ENCODE assay signal across 15 cellular contexts in genomic region chr18:36636237-36636792, GRCh38.
DNase-seq lines count a peak whose midpoint lies in the region; ATAC-seq and TF ChIP-seq lines count a peak whose summit lies in the region.
"Had no signal": no experiment of that assay in that cellular context is flagged by ENCODE, and none has a peak within 500 bp of the region (broad histone marks: within the 10 kb centered on the region; RNA-seq: fewer than 3 reads in every experiment).

No MANE protein-coding gene starts in this region.

- DNase-seq in NAMALWA (ENCODE audit: low spot score), result peak; percentile 12
- no peak for DNase-seq in pons (ENCODE audit: low spot score)
- no peak for DNase-seq in NCI-H2171 treated with DMSO at 0.1 percent for 48 hours (lab: John Stamatoyannopoulos, UW)
- no peak for DNase-seq in WTC11 (ENCODE audit: low spot score)
- DNase-seq: DMS 273 treated with DMSO at 0.1 percent for 48 hours; effector memory CD8-positive, alpha-beta T cell; kidney; NCI-H1417; NCI-H526; transverse colon had no signal

- no peak overlapping the region for H3K4me3 Mint-ChIP-seq in WTC11
- H3K4me3 Mint-ChIP-seq: effector memory CD8-positive, alpha-beta T cell had no signal

- peaks cover 0 to 8% (median 0%) of the 10 kb centered on the region in 11 experiments; a peak in 1 of 22 replicates for H3K9me3 ChIP-seq in BLaER1 treated with 17β-estradiol and CSF1 and Interleukin-3, amounts not matched to agents 10 nM and 100 nM (replicated peaks in 1 of 11)
- H3K9me3 ChIP-seq: gastroesophageal sphincter, transverse colon had no signal

- H3K9me3 Mint-ChIP-seq in WTC11, result no peaks in the 10 kb centered on the region; the same call in 1 of the 2 replicates
- H3K9me3 Mint-ChIP-seq: effector memory CD8-positive, alpha-beta T cell had no signal

- no peaks in the 10 kb centered on the region for H3K36me3 ChIP-seq in BLaER1 treated with 17β-estradiol and CSF1 and Interleukin-3, amounts not matched to agents 10 nM and 100 nM
- H3K36me3 ChIP-seq: gastroesophageal sphincter, transverse colon had no signal

- H3K4me1 ChIP-seq in BLaER1 treated with 17β-estradiol and CSF1 and Interleukin-3, amounts not matched to agents 10 nM and 100 nM, result peaks cover 6 to 68% (median 40%) of the 10 kb centered on the region in 10 experiments

- no peaks in the 10 kb centered on the region for H3K36me3 Mint-ChIP-seq in WTC11

- TF ChIP-seq CTCF in WTC11 (IDR thresholded peaks at IDR 0.05), result no peak

- H3K4me2 ChIP-seq in BLaER1 treated with 17β-estradiol and CSF1 and Interleukin-3, amounts not matched to agents 10 nM and 100 nM, result peak overlapping the region in 9 of 11 experiments; percentile 3 to 80 (median 56); a peak in 18 of 22 replicates

- POLR2A ChIA-PET in WTC11 (lab: Charles Lee), result no interaction called here

- no peak overlapping the region for H3K27ac ChIP-seq in BLaER1 treated with 17β-estradiol and CSF1 and Interleukin-3, amounts not matched to agents 10 nM and 100 nM
- H3K27ac ChIP-seq: gastroesophageal sphincter, transverse colon had no signal

- H3K9ac ChIP-seq in BLaER1 treated with 17β-estradiol and CSF1 and Interleukin-3, amounts not matched to agents 10 nM and 100 nM, result no peak overlapping the region

- H3K27ac Mint-ChIP-seq in WTC11, result no peak overlapping the region
- H3K27ac Mint-ChIP-seq: effector memory CD8-positive, alpha-beta T cell had no signal

- H3K4me1 Mint-ChIP-seq in WTC11, result peaks cover 22% of the 10 kb centered on the region

- H3K27me3 ChIP-seq in BLaER1 treated with 17β-estradiol and CSF1 and Interleukin-3, amounts not matched to agents 10 nM and 100 nM, result no peaks in the 10 kb centered on the region
- H3K27me3 ChIP-seq: gastroesophageal sphincter, transverse colon had no signal

- H3K27me3 Mint-ChIP-seq in WTC11 (ENCODE audit: low read depth), result no peaks in the 10 kb centered on the region

- ATAC-seq in GM19395 (IDR thresholded peaks at IDR 0.05; ENCODE audit: unreplicated experiment) (peak; percentile 24), HG02973 (IDR thresholded peaks at IDR 0.05; ENCODE audit: unreplicated experiment) (peak; percentile 25), HG02970 (IDR thresholded peaks at IDR 0.05; ENCODE audit: low FRiP score, unreplicated experiment) (no peak), WTC11 (no peak)
- ATAC-seq: effector memory CD8-positive, alpha-beta T cell; gastroesophageal sphincter had no signal

- CTCF ChIA-PET in WTC11 (lab: Charles Lee), result interaction anchor here (1.3 kb wide), 1 partner anchor 51 kb away, joined by 4 read pairs; no protein-coding TSS in a partner anchor

- no peak overlapping the region for H3K4me3 ChIP-seq in BLaER1 treated with 17β-estradiol and CSF1 and Interleukin-3, amounts not matched to agents 10 nM and 100 nM
- H3K4me3 ChIP-seq: gastroesophageal sphincter, transverse colon had no signal

- H4K20me1 ChIP-seq in BLaER1 treated with 17β-estradiol and CSF1 and Interleukin-3, amounts not matched to agents 10 nM and 100 nM, result no peaks in the 10 kb centered on the region

TF ChIP-seq in WTC11, 78 proteins besides CTCF, POLR2A, EP300 and RAD21:
- TF ChIP-seq, protein P1, sequence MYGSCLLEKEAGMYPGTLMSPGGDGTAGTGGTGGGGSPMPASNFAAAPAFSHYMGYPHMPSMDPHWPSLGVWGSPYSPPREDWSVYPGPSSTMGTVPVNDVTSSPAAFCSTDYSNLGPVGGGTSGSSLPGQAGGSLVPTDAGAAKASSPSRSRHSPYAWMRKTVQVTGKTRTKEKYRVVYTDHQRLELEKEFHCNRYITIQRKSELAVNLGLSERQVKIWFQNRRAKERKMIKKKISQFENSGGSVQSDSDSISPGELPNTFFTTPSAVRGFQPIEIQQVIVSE (CRISPR knock-in tag; IDR thresholded peaks at IDR 0.05; ENCODE audit: borderline replicate concordance), result no peak
- TF ChIP-seq, protein P2, sequence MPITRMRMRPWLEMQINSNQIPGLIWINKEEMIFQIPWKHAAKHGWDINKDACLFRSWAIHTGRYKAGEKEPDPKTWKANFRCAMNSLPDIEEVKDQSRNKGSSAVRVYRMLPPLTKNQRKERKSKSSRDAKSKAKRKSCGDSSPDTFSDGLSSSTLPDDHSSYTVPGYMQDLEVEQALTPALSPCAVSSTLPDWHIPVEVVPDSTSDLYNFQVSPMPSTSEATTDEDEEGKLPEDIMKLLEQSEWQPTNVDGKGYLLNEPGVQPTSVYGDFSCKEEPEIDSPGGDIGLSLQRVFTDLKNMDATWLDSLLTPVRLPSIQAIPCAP (CRISPR knock-in tag; IDR thresholded peaks at IDR 0.05), result no peak
- TF ChIP-seq MXD4 (CRISPR knock-in tag; IDR thresholded peaks at IDR 0.05; ENCODE audit: borderline replicate concordance), result no peak
- TF ChIP-seq PREB (CRISPR knock-in tag; IDR thresholded peaks at IDR 0.05; ENCODE audit: borderline replicate concordance), result no peak
- no peak for TF ChIP-seq ZBTB21 (CRISPR knock-in tag; IDR thresholded peaks at IDR 0.05; ENCODE audit: borderline replicate concordance)
- TF ChIP-seq ATF2 (CRISPR knock-in tag; IDR thresholded peaks at IDR 0.05; ENCODE audit: borderline replicate concordance, low read depth), result no peak
- no peak for TF ChIP-seq PRRX2 (CRISPR knock-in tag; IDR thresholded peaks at IDR 0.05)
- TF ChIP-seq MAX (CRISPR knock-in tag; IDR thresholded peaks at IDR 0.05), result no peak
- TF ChIP-seq FOXJ3 (CRISPR knock-in tag; IDR thresholded peaks at IDR 0.05; ENCODE audit: borderline replicate concordance), result no peak
- TF ChIP-seq ZNF671 (CRISPR knock-in tag; IDR thresholded peaks at IDR 0.05), result no peak
- TF ChIP-seq SP1 (CRISPR knock-in tag; conservative IDR thresholded peaks at IDR 0.05), result no peak
- no peak for TF ChIP-seq FOXK1 (CRISPR knock-in tag; IDR thresholded peaks at IDR 0.05)

Comparison
In these comparisons a context has a peak if more than half of its experiments do, and no peak if none do; other contexts are left out.
1. ATAC-seq: peak in GM19395 (single experiment) and HG02973 (single experiment); none in HG02970 (single experiment) and WTC11 (single experiment).